In the genomic region with DNA sequence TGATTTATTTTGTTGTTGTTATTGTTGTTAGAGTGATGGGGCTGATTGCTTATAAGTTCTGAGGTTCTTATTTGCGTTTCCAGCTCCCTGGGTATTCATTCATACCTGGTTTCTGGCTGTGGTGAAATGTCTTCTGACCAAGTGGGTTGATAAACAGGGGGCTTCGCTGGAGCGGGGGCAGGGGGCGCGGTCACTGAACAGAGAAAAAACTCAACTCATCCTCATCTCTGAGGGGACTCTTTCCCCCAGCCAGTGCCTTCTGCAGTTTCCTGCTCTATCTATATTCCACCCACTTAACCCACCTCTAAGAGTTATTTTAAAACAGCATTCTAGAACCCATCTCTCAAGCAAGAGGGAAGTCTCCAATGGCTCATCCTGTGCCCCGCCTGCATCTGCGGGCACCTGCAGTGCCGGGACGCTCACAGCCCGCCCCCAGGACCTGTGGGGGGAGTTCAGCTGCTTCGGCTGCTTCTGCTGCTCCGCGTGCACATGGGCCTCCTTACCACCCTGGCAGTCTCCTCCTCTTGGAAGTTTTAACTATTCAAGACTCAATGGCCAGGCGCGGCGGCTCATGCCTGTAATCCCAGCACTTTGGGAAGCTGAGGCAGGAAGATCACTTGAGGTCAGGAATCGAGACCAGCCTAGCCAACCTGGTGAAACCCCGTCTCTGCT, we compare ENCODE assay signal across 31 cellular contexts. TPM values are rescaled to one million over a fixed set of nuclear protein-coding genes. Genes with fewer than 3 reads are reported as not detected.
A peak's percentile ranks its signal among the peaks of the same experiment; 100 is the strongest.
DNase-seq lines count a peak whose midpoint lies in the region; ATAC-seq and TF ChIP-seq lines count a peak whose summit lies in the region.
"Had no signal": no experiment of that assay in that cellular context is flagged by ENCODE, and none has a peak within 500 bp of the region (broad histone marks: within the 10 kb centered on the region; RNA-seq: fewer than 3 reads in every experiment).

No MANE protein-coding gene starts in this region.

- peaks cover 5 to 15% of the 10 kb centered on the region in 2 donors for H3K4me1 ChIP-seq in left lung

- intact Hi-C loops in left lung (cut with DNase I) = no loop called here

- no peak for ATAC-seq in left lung
- no peak for ATAC-seq in stimulated activated effector memory CD8-positive, alpha-beta T cell treated with anti-CD3 and anti-CD28 coated beads, Interleukin-12 subunit alpha, Interleukin-12 subunit beta, amount 100 ng/mL, for 72 hours
- no peak for ATAC-seq in HG03095 (IDR thresholded peaks at IDR 0.05; ENCODE audit: unreplicated experiment)
- ATAC-seq in HG03097 (IDR thresholded peaks at IDR 0.05; ENCODE audit: low FRiP score, unreplicated experiment) = no peak
- ATAC-seq: body of pancreas, esophagus mucosa, HCT116, K562 had no signal

- H3K27ac ChIP-seq in left lung = no peak overlapping the region
- H3K27ac ChIP-seq: body of pancreas, hepatocyte, SK-N-MC, suprapubic skin had no signal

- peaks cover 0 to 2% (median 0%) of the 10 kb centered on the region in 5 experiments for H3K9me3 Mint-ChIP-seq in brain
- H3K9me3 Mint-ChIP-seq in stimulated activated effector memory CD8-positive, alpha-beta T cell treated with anti-CD3 and anti-CD28 coated beads, Interleukin-12 subunit alpha, Interleukin-12 subunit beta, amount 100 ng/mL, for 72 hours = no peaks in the 10 kb centered on the region
- H3K9me3 Mint-ChIP-seq: activated CD4-positive, alpha-beta memory T cell treated with anti-CD3 and anti-CD28 coated beads, Interleukin-2, amount 10 ng/mL, durations not matched to agents 7 days and 5 days; CD14-positive monocyte; T-helper 1 cell treated with Interleukin-12 subunit alpha and Interleukin-12 subunit beta and Interleukin-4 antibody, amounts not matched to agents 30 μg/mL and 1 μg/mL, for 36 hours had no signal

- H3K4me1 Mint-ChIP-seq in brain = peaks cover 25% of the 10 kb centered on the region
- peaks cover 4% of the 10 kb centered on the region for H3K4me1 Mint-ChIP-seq in stimulated activated effector memory CD8-positive, alpha-beta T cell treated with anti-CD3 and anti-CD28 coated beads, Interleukin-12 subunit alpha, Interleukin-12 subunit beta, amount 100 ng/mL, for 72 hours
- H3K4me1 Mint-ChIP-seq: activated CD4-positive, alpha-beta memory T cell treated with anti-CD3 and anti-CD28 coated beads, Interleukin-2, amount 10 ng/mL, durations not matched to agents 7 days and 5 days; CD14-positive monocyte had no signal

- peaks cover 27% of the 10 kb centered on the region for H3K36me3 Mint-ChIP-seq in brain
- peaks cover 54% of the 10 kb centered on the region for H3K36me3 Mint-ChIP-seq in stimulated activated effector memory CD8-positive, alpha-beta T cell treated with anti-CD3 and anti-CD28 coated beads, Interleukin-12 subunit alpha, Interleukin-12 subunit beta, amount 100 ng/mL, for 72 hours

- H3K27ac Mint-ChIP-seq in brain = peak overlapping the region in 4 of 5 experiments; percentile 42 to 68 (median 62)
- peak overlapping the region; percentile 32 for H3K27ac Mint-ChIP-seq in stimulated activated effector memory CD8-positive, alpha-beta T cell treated with anti-CD3 and anti-CD28 coated beads, Interleukin-12 subunit alpha, Interleukin-12 subunit beta, amount 100 ng/mL, for 72 hours
- H3K27ac Mint-ChIP-seq: activated CD4-positive, alpha-beta memory T cell treated with anti-CD3 and anti-CD28 coated beads, Interleukin-2, amount 10 ng/mL, durations not matched to agents 7 days and 5 days; T-helper 1 cell treated with Interleukin-12 subunit alpha and Interleukin-12 subunit beta and Interleukin-4 antibody, amounts not matched to agents 30 μg/mL and 1 μg/mL, for 36 hours had no signal

- H3K27me3 ChIP-seq in left lung = no peaks in the 10 kb centered on the region
- H3K27me3 ChIP-seq: body of pancreas, hepatocyte, suprapubic skin had no signal

- H3K4me3 ChIP-seq in left lung = no peak overlapping the region
- H3K4me3 ChIP-seq: body of pancreas, hepatocyte, K562, SK-N-MC, smooth muscle cell, suprapubic skin had no signal

- TF ChIP-seq CTCF in brain (conservative IDR thresholded peaks at IDR 0.05) (no peak), left lung (IDR thresholded peaks at IDR 0.05) (no peak)

- no peaks in the 10 kb centered on the region for H3K27me3 Mint-ChIP-seq in brain
- H3K27me3 Mint-ChIP-seq: activated CD4-positive, alpha-beta memory T cell treated with anti-CD3 and anti-CD28 coated beads, Interleukin-2, amount 10 ng/mL, durations not matched to agents 7 days and 5 days had no signal

- no peak overlapping the region for H3K4me3 Mint-ChIP-seq in brain
- no peak overlapping the region for H3K4me3 Mint-ChIP-seq in stimulated activated effector memory CD8-positive, alpha-beta T cell treated with anti-CD3 and anti-CD28 coated beads, Interleukin-12 subunit alpha, Interleukin-12 subunit beta, amount 100 ng/mL, for 72 hours
- H3K4me3 Mint-ChIP-seq: activated CD4-positive, alpha-beta memory T cell treated with anti-CD3 and anti-CD28 coated beads, Interleukin-2, amount 10 ng/mL, durations not matched to agents 7 days and 5 days; CD14-positive monocyte; T-helper 1 cell treated with Interleukin-12 subunit alpha and Interleukin-12 subunit beta and Interleukin-4 antibody, amounts not matched to agents 30 μg/mL and 1 μg/mL, for 36 hours had no signal

- H3K9me3 ChIP-seq in left lung = no peaks in the 10 kb centered on the region
- H3K9me3 ChIP-seq: body of pancreas, suprapubic skin had no signal

- H3K36me3 ChIP-seq in left lung = peaks cover 0 to 56% of the 10 kb centered on the region in 2 donors

- DNase-seq in activated effector memory CD4-positive, alpha-beta T cell treated with anti-CD3 and anti-CD28 coated beads, Interleukin-2, amount 50 U/mL, for 16 hours = peak; percentile 58
- DNase-seq in activated effector memory CD4-positive, alpha-beta T cell treated with Interleukin-2 at 50 U/mL for 16 hours = no peak
- DNase-seq in left lung = peak; percentile 29 to 60
- DNase-seq in stimulated activated effector memory CD8-positive, alpha-beta T cell treated with anti-CD3 and anti-CD28 coated beads, Interleukin-12 subunit alpha, Interleukin-12 subunit beta, amount 100 ng/mL, for 72 hours (ENCODE audit: low spot score in 2 of 2) = no peak
- no peak for DNase-seq in NCI-H1930 (lab: John Stamatoyannopoulos, UW)
- DNase-seq: 8988T; activated CD4-positive, alpha-beta memory T cell treated with anti-CD3 and anti-CD28 coated beads, Interleukin-2, amount 10 ng/mL, durations not matched to agents 7 days and 5 days; activated CD4-positive, alpha-beta T cell treated with anti-CD3 and anti-CD28 coated beads for 1 hour; body of pancreas; Calu3; DND-41; effector memory CD4-positive, alpha-beta T cell; foreskin fibroblast; NCI-H1105; NCI-H2081 treated with DMSO at 0.1 percent for 48 hours; NCI-H446 treated with DMSO at 0.1 percent for 48 hours; NCI-H82; occipital lobe; retina had no signal

RNA-seq across cellular contexts. Expression of a gene that starts 11.5 kb away (rescaled TPM):
- 2,462 TPM for polyA plus RNA-seq in brain (ENCODE audit: insufficient read depth, low read depth, low replicate concordance)
- total RNA-seq in left lung = 100 to 1,000 TPM; 129 to 272 TPM

RNA-seq across cellular contexts. Expression of a gene that starts 17.8 kb away (rescaled TPM):
- polyA plus RNA-seq in brain (ENCODE audit: insufficient read depth, low read depth, low replicate concordance) = 17.1 TPM
- total RNA-seq in left lung = 10 to 100 TPM in 1 of 2 donors, 1 to 10 TPM in 1; 8.6 to 12.6 TPM

RNA-seq across cellular contexts. Expression of a gene that starts 51.3 kb away (rescaled TPM):
- polyA plus RNA-seq in brain (ENCODE audit: insufficient read depth, low read depth, low replicate concordance) = 19.6 TPM
- 10 to 100 TPM; 22.7 to 26.3 TPM for total RNA-seq in left lung

RNA-seq across cellular contexts. Expression of a gene that starts 51.6 kb away (rescaled TPM):
- 83.6 TPM for polyA plus RNA-seq in brain (ENCODE audit: insufficient read depth, low read depth, low replicate concordance)
- total RNA-seq in left lung = 10 to 100 TPM; 35.1 to 35.6 TPM

Comparison
In these comparisons a context has a peak if more than half of its experiments do, and no peak if none do; other contexts are left out.
1. DNase-seq: peak in activated effector memory CD4-positive, alpha-beta T cell treated with anti-CD3 and anti-CD28 coated beads, Interleukin-2, amount 50 U/mL, for 16 hours (single experiment) and left lung (2 of 2); none in activated effector memory CD4-positive, alpha-beta T cell treated with Interleukin-2 at 50 U/mL for 16 hours (single experiment), stimulated activated effector memory CD8-positive, alpha-beta T cell treated with anti-CD3 and anti-CD28 coated beads, Interleukin-12 subunit alpha, Interleukin-12 subunit beta, amount 100 ng/mL, for 72 hours (0 of 2) and NCI-H1930 (0 of 2).